ENCODE assay signal across 1 cellular context in the genomic region with DNA sequence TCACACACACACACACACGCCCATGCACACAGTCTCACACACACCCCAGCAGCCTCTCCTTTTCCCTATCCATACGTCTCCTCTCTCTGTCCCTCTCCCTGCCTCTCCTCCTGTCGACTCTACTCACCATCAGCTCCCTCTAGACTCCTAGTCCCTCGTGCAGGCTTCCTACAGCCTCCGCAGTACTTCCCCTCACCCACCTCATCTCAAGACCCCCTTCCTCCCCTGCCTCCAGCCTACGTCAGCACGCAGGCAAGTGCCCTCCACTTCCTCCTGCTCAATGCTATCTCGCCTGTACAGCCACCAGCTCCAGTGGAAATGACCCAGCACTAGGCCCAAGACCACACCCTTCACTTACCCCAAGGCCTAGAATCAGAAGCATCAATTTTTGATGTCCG.
TF ChIP-seq lines count a peak whose summit lies in the region.

No MANE protein-coding gene starts in this region.

TF ChIP-seq in K562, 482 proteins besides CTCF, POLR2A, EP300 and RAD21 (continued from another document and continues in another):
- TF ChIP-seq, protein P1, sequence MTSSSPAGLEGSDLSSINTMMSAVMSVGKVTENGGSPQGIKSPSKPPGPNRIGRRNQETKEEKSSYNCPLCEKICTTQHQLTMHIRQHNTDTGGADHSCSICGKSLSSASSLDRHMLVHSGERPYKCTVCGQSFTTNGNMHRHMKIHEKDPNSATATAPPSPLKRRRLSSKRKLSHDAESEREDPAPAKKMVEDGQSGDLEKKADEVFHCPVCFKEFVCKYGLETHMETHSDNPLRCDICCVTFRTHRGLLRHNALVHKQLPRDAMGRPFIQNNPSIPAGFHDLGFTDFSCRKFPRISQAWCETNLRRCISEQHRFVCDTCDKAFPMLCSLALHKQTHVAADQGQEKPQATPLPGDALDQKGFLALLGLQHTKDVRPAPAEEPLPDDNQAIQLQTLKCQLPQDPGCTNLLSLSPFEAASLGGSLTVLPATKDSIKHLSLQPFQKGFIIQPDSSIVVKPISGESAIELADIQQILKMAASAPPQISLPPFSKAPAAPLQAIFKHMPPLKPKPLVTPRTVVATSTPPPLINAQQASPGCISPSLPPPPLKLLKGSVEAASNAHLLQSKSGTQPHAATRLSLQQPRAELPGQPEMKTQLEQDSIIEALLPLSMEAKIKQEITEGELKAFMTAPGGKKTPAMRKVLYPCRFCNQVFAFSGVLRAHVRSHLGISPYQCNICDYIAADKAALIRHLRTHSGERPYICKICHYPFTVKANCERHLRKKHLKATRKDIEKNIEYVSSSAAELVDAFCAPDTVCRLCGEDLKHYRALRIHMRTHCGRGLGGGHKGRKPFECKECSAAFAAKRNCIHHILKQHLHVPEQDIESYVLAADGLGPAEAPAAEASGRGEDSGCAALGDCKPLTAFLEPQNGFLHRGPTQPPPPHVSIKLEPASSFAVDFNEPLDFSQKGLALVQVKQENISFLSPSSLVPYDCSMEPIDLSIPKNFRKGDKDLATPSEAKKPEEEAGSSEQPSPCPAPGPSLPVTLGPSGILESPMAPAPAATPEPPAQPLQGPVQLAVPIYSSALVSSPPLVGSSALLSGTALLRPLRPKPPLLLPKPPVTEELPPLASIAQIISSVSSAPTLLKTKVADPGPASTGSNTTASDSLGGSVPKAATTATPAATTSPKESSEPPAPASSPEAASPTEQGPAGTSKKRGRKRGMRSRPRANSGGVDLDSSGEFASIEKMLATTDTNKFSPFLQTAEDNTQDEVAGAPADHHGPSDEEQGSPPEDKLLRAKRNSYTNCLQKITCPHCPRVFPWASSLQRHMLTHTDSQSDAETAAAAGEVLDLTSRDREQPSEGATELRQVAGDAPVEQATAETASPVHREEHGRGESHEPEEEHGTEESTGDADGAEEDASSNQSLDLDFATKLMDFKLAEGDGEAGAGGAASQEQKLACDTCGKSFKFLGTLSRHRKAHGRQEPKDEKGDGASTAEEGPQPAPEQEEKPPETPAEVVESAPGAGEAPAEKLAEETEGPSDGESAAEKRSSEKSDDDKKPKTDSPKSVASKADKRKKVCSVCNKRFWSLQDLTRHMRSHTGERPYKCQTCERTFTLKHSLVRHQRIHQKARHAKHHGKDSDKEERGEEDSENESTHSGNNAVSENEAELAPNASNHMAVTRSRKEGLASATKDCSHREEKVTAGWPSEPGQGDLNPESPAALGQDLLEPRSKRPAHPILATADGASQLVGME (CRISPR knock-in tag; IDR thresholded peaks at IDR 0.05) = peak; percentile 57; the same call in 1 of the 2 replicates
- peak; percentile 88 for TF ChIP-seq HDGF (IDR thresholded peaks at IDR 0.05)
- TF ChIP-seq MAZ (CRISPR knock-in tag; conservative IDR thresholded peaks at IDR 0.05 in 1 of 2, IDR thresholded peaks at IDR 0.05 in 1 of 2) = 0 out of 4 replicates have a peak, but pooled peaks of 1 of the 2 experiments have one; percentile 37
- TF ChIP-seq NCOA1 (IDR thresholded peaks at IDR 0.05; ENCODE audit: low read depth) = peak; percentile 61; the same call in 1 of the 2 replicates
- TF ChIP-seq, protein P2, sequence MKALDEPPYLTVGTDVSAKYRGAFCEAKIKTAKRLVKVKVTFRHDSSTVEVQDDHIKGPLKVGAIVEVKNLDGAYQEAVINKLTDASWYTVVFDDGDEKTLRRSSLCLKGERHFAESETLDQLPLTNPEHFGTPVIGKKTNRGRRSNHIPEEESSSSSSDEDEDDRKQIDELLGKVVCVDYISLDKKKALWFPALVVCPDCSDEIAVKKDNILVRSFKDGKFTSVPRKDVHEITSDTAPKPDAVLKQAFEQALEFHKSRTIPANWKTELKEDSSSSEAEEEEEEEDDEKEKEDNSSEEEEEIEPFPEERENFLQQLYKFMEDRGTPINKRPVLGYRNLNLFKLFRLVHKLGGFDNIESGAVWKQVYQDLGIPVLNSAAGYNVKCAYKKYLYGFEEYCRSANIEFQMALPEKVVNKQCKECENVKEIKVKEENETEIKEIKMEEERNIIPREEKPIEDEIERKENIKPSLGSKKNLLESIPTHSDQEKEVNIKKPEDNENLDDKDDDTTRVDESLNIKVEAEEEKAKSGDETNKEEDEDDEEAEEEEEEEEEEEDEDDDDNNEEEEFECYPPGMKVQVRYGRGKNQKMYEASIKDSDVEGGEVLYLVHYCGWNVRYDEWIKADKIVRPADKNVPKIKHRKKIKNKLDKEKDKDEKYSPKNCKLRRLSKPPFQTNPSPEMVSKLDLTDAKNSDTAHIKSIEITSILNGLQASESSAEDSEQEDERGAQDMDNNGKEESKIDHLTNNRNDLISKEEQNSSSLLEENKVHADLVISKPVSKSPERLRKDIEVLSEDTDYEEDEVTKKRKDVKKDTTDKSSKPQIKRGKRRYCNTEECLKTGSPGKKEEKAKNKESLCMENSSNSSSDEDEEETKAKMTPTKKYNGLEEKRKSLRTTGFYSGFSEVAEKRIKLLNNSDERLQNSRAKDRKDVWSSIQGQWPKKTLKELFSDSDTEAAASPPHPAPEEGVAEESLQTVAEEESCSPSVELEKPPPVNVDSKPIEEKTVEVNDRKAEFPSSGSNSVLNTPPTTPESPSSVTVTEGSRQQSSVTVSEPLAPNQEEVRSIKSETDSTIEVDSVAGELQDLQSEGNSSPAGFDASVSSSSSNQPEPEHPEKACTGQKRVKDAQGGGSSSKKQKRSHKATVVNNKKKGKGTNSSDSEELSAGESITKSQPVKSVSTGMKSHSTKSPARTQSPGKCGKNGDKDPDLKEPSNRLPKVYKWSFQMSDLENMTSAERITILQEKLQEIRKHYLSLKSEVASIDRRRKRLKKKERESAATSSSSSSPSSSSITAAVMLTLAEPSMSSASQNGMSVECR (CRISPR knock-in tag; IDR thresholded peaks at IDR 0.05) = no peak
- TF ChIP-seq ZEB2 (IDR thresholded peaks at IDR 0.05) = peak; percentile 63; the same call in 1 of the 2 replicates
- no peak for TF ChIP-seq DIDO1 (tag; IDR thresholded peaks at IDR 0.05; ENCODE audit: low read depth)
- peak; percentile 92 for TF ChIP-seq CREM (IDR thresholded peaks at IDR 0.05; ENCODE audit: low read depth)
- TF ChIP-seq ELF1 (tag; IDR thresholded peaks at IDR 0.05) = no peak
- TF ChIP-seq, protein P3, sequence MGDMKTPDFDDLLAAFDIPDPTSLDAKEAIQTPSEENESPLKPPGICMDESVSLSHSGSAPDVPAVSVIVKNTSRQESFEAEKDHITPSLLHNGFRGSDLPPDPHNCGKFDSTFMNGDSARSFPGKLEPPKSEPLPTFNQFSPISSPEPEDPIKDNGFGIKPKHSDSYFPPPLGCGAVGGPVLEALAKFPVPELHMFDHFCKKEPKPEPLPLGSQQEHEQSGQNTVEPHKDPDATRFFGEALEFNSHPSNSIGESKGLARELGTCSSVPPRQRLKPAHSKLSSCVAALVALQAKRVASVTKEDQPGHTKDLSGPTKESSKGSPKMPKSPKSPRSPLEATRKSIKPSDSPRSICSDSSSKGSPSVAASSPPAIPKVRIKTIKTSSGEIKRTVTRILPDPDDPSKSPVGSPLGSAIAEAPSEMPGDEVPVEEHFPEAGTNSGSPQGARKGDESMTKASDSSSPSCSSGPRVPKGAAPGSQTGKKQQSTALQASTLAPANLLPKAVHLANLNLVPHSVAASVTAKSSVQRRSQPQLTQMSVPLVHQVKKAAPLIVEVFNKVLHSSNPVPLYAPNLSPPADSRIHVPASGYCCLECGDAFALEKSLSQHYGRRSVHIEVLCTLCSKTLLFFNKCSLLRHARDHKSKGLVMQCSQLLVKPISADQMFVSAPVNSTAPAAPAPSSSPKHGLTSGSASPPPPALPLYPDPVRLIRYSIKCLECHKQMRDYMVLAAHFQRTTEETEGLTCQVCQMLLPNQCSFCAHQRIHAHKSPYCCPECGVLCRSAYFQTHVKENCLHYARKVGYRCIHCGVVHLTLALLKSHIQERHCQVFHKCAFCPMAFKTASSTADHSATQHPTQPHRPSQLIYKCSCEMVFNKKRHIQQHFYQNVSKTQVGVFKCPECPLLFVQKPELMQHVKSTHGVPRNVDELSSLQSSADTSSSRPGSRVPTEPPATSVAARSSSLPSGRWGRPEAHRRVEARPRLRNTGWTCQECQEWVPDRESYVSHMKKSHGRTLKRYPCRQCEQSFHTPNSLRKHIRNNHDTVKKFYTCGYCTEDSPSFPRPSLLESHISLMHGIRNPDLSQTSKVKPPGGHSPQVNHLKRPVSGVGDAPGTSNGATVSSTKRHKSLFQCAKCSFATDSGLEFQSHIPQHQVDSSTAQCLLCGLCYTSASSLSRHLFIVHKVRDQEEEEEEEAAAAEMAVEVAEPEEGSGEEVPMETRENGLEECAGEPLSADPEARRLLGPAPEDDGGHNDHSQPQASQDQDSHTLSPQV (IDR thresholded peaks at IDR 0.05) = peak; percentile 70; the same call in 1 of the 2 replicates
- TF ChIP-seq, protein P4, sequence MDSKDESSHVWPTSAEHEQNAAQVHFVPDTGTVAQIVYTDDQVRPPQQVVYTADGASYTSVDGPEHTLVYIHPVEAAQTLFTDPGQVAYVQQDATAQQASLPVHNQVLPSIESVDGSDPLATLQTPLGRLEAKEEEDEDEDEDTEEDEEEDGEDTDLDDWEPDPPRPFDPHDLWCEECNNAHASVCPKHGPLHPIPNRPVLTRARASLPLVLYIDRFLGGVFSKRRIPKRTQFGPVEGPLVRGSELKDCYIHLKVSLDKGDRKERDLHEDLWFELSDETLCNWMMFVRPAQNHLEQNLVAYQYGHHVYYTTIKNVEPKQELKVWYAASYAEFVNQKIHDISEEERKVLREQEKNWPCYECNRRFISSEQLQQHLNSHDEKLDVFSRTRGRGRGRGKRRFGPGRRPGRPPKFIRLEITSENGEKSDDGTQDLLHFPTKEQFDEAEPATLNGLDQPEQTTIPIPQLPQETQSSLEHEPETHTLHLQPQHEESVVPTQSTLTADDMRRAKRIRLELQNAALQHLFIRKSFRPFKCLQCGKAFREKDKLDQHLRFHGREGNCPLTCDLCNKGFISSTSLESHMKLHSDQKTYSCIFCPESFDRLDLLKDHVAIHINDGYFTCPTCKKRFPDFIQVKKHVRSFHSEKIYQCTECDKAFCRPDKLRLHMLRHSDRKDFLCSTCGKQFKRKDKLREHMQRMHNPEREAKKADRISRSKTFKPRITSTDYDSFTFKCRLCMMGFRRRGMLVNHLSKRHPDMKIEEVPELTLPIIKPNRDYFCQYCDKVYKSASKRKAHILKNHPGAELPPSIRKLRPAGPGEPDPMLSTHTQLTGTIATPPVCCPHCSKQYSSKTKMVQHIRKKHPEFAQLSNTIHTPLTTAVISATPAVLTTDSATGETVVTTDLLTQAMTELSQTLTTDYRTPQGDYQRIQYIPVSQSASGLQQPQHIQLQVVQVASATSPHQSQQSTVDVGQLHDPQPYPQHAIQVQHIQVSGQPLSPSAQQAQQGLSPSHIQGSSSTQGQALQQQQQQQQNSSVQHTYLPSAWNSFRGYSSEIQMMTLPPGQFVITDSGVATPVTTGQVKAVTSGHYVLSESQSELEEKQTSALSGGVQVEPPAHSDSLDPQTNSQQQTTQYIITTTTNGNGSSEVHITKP (IDR thresholded peaks at IDR 0.05; ENCODE audit: partially characterized antibody) = peak; percentile 18
- peak; percentile 74 for TF ChIP-seq TAL1 (IDR thresholded peaks at IDR 0.05)
- no peak for TF ChIP-seq GABPA (tag; conservative IDR thresholded peaks at IDR 0.05; ENCODE audit: low read depth)
- 0 out of 2 replicates have a peak, but pooled peaks have one; percentile 35 for TF ChIP-seq CBFB (CRISPR knock-in tag; IDR thresholded peaks at IDR 0.05)
- peak in 1 of 2 experiments; percentile 71; a peak in 1 of 4 replicates for TF ChIP-seq RCOR1 (IDR thresholded peaks at IDR 0.05; ENCODE audit: borderline replicate concordance in 1 of 2, low read depth in 2 of 2, low read length in 2 of 2)
- TF ChIP-seq, protein P5, sequence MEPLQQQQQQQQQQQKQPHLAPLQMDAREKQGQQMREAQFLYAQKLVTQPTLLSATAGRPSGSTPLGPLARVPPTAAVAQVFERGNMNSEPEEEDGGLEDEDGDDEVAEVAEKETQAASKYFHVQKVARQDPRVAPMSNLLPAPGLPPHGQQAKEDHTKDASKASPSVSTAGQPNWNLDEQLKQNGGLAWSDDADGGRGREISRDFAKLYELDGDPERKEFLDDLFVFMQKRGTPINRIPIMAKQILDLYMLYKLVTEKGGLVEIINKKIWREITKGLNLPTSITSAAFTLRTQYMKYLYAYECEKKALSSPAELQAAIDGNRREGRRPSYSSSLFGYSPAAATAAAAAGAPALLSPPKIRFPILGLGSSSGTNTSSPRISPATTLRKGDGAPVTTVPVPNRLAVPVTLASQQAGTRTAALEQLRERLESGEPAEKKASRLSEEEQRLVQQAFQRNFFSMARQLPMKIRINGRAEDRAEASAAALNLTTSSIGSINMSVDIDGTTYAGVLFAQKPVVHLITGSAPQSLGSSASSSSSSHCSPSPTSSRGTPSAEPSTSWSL (CRISPR knock-in tag; IDR thresholded peaks at IDR 0.05; ENCODE audit: borderline replicate concordance) = no peak
- TF ChIP-seq TRIM28 (IDR thresholded peaks at IDR 0.05) = no peak
- TF ChIP-seq, protein P6, sequence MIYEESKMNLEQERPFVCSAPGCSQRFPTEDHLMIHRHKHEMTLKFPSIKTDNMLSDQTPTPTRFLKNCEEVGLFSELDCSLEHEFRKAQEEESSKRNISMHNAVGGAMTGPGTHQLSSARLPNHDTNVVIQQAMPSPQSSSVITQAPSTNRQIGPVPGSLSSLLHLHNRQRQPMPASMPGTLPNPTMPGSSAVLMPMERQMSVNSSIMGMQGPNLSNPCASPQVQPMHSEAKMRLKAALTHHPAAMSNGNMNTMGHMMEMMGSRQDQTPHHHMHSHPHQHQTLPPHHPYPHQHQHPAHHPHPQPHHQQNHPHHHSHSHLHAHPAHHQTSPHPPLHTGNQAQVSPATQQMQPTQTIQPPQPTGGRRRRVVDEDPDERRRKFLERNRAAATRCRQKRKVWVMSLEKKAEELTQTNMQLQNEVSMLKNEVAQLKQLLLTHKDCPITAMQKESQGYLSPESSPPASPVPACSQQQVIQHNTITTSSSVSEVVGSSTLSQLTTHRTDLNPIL (CRISPR knock-in tag; IDR thresholded peaks at IDR 0.05) = no peak
- peak; percentile 86 for TF ChIP-seq SMARCA4 (IDR thresholded peaks at IDR 0.05)
- no peak for TF ChIP-seq HCFC1 (IDR thresholded peaks at IDR 0.05; ENCODE audit: low read depth, low read length)
